Comparison of ENCODE assay signal across 8 cellular contexts in genomic region chr7:152335900-152336571, GRCh38.
DNase-seq lines count a peak whose midpoint lies in the region; ATAC-seq, FAIRE-seq and TF ChIP-seq lines count a peak whose summit lies in the region.
"Had no signal": no experiment of that assay in that cellular context is flagged by ENCODE, and none has a peak within 500 bp of the region (broad histone marks: within the 10 kb centered on the region; RNA-seq: fewer than 3 reads in every experiment).

No MANE protein-coding gene starts in this region.

- no peaks in the 10 kb centered on the region for H3K27me3 ChIP-seq in small intestine (ENCODE audit: control insufficient read depth in 2 of 2, insufficient read depth in 2 of 2, low read length in 2 of 2)

- no peak overlapping the region for H3K4me3 ChIP-seq in fibroblast of mammary gland (ENCODE audit: control insufficient read depth, low read depth, low read length)
- H3K4me3 ChIP-seq in small intestine (ENCODE audit: low read depth in 1 of 2, low read length in 2 of 2) = no peak overlapping the region

- no peaks in the 10 kb centered on the region for H3K9me3 ChIP-seq in small intestine (ENCODE audit: control insufficient read depth, low read depth)

- peak; percentile 13 for DNase-seq in fibroblast of mammary gland (ENCODE audit: low read depth)
- DNase-seq in small intestine = peak; percentile 41
- no peak for DNase-seq in NCI-H748 (lab: John Stamatoyannopoulos, UW; ENCODE audit: unreplicated experiment)
- no peak for DNase-seq in NCI-H2196 (lab: John Stamatoyannopoulos, UW; ENCODE audit: unreplicated experiment)
- DNase-seq in NCI-H2171 treated with DMSO at 0.1 percent for 48 hours (lab: John Stamatoyannopoulos, UW) = no peak
- DNase-seq: activated effector memory CD4-positive, alpha-beta T cell treated with anti-CD3 and anti-CD28 coated beads, Interleukin-2, amount 50 U/mL, for 16 hours had no signal

- H3K36me3 ChIP-seq in small intestine (ENCODE audit: control insufficient read depth in 2 of 2, insufficient read depth in 2 of 2, low read length in 2 of 2) = no peaks in the 10 kb centered on the region

- peak overlapping the region; percentile 52 to 82 for H3K27ac ChIP-seq in small intestine (ENCODE audit: low read depth in 1 of 2, low read length in 1 of 2)

- peaks cover 0 to 5% of the 10 kb centered on the region in 2 donors for H3K4me1 ChIP-seq in small intestine (ENCODE audit: control insufficient read depth in 2 of 2, insufficient read depth in 1 of 2, low read depth in 1 of 2, low read length in 1 of 2)

- 10 to 23% (median 11%) methylated on average over 2 of the region's 2 CpGs for WGBS in small intestine, 3 donors

- ATAC-seq in GM18868 (IDR thresholded peaks at IDR 0.05; ENCODE audit: unreplicated experiment) (peak; percentile 62), HG03354 (IDR thresholded peaks at IDR 0.05; ENCODE audit: poor library complexity, severe bottlenecking, unreplicated experiment) (peak; percentile 67)

- TF ChIP-seq CTCF in fibroblast of mammary gland (conservative IDR thresholded peaks at IDR 0.05; ENCODE audit: control insufficient read depth, insufficient read depth, low read depth, low read length) = no peak

- no peak for FAIRE-seq in small intestine (lab: Jason Lieb, UNC)

Comparison
In these comparisons a context has a peak if more than half of its experiments do, and no peak if none do; other contexts are left out.
1. DNase-seq: peak in fibroblast of mammary gland (single experiment) and small intestine (single experiment); none in NCI-H748 (single experiment), NCI-H2196 (single experiment) and NCI-H2171 treated with DMSO at 0.1 percent for 48 hours (single experiment).